Comparison of ENCODE assay signal across 17 cellular contexts in genomic region chr1:46953847-46954246, GRCh38. TPM values are rescaled to one million over a fixed set of nuclear protein-coding genes. Genes with fewer than 3 reads are reported as not detected.
"Had no signal": no experiment of that assay in that cellular context is flagged by ENCODE, and none has a peak within 500 bp of the region (broad histone marks: within the 10 kb centered on the region; RNA-seq: fewer than 3 reads in every experiment).

No MANE protein-coding gene starts in this region.

RNA-seq across cellular contexts. Expression of gene CYP4A11, which starts 12.6 kb away (rescaled TPM):
- total RNA-seq: kidney epithelial cell, left cardiac atrium, left colon, left lung, left ventricle myocardium inferior, left ventricle myocardium superior, lower lobe of right lung, lung, lung microvascular endothelial cell, mammary epithelial cell, mesenteric fat pad, mesothelial cell of epicardium, mononuclear cell, mucosa of descending colon, myocyte had no signal
- polyA plus RNA-seq: immature natural killer cell, keratinocyte, mammary epithelial cell had no signal
